21 cellular contexts compared by ENCODE assay signal in genomic region chr2:232593931-232594330, GRCh38. TPM values are rescaled to one million over a fixed set of nuclear protein-coding genes. Genes with fewer than 3 reads are reported as not detected.
DNase-seq lines count a peak whose midpoint lies in the region; ATAC-seq and TF ChIP-seq lines count a peak whose summit lies in the region.
"Had no signal": no experiment of that assay in that cellular context is flagged by ENCODE, and none has a peak within 500 bp of the region (broad histone marks: within the 10 kb centered on the region; RNA-seq: fewer than 3 reads in every experiment).

No MANE protein-coding gene starts in this region.

- no peak overlapping the region for H3K9ac ChIP-seq in HCT116 (ENCODE audit: low read length)

- H2AFZ ChIP-seq in HCT116 (ENCODE audit: low read depth, low read length, poor library complexity, severe bottlenecking) (no peak overlapping the region), hepatocyte (no peak overlapping the region)

- H3K4me1 ChIP-seq in HCT116 (ENCODE audit: control insufficient read depth in 1 of 2, insufficient read depth in 2 of 2, low read length in 2 of 2) (peaks cover 22 to 31% of the 10 kb centered on the region in 2 experiments), hepatocyte (ENCODE audit: insufficient read depth) (no peaks in the 10 kb centered on the region), gastrocnemius medialis (peaks cover 21 to 40% of the 10 kb centered on the region in 2 donors)

- no peaks in the 10 kb centered on the region for H3K27me3 Mint-ChIP-seq in stimulated activated naive B cell treated with anti-CD40 and anti-IgM and Interleukin-4, amounts not matched to agents 10 μg/mL and 1 μg/mL and 100 μg/mL, for 72 hours
- H3K27me3 Mint-ChIP-seq: CD4-positive, alpha-beta memory T cell had no signal

- H3K79me2 ChIP-seq in HCT116 (ENCODE audit: insufficient read depth, low read length): no peaks in the 10 kb centered on the region
- H3K79me2 ChIP-seq in hepatocyte: no peaks in the 10 kb centered on the region

- H3K4me3 ChIP-seq in HCT116 (replicated peaks in 1 of 2; ENCODE audit: low read depth in 1 of 2, low read length in 2 of 2) (no peak overlapping the region), hepatocyte (no peak overlapping the region), gastrocnemius medialis (no peak overlapping the region)
- H3K4me3 ChIP-seq: A549, GM12878 had no signal

- no peak overlapping the region for H3K4me3 Mint-ChIP-seq in stimulated activated naive B cell treated with anti-CD40 and anti-IgM and Interleukin-4, amounts not matched to agents 10 μg/mL and 1 μg/mL and 100 μg/mL, for 72 hours

- H3K9me2 ChIP-seq in HCT116 (ENCODE audit: insufficient read depth) (no peaks in the 10 kb centered on the region), hepatocyte (replicated peaks; ENCODE audit: insufficient read depth) (no peaks in the 10 kb centered on the region)

- no peak overlapping the region for H3K27ac ChIP-seq in HCT116 (ENCODE audit: low read depth, low read length)
- H3K27ac ChIP-seq in hepatocyte: peak overlapping the region; percentile 92
- peak overlapping the region in 3 of 4 donors; percentile 89 to 96 (median 95) for H3K27ac ChIP-seq in gastrocnemius medialis

- in situ Hi-C loops in gastrocnemius medialis (cut with MboI; ENCODE audit: low sequenced_read_pairs in 4 of 4): no loop called here

- H3K9me3 ChIP-seq in HCT116 (ENCODE audit: control insufficient read depth in 1 of 2, insufficient read depth in 1 of 2, low read depth in 1 of 2, low read length in 2 of 2): no peaks in the 10 kb centered on the region
- H3K9me3 ChIP-seq in hepatocyte (ENCODE audit: low read depth): no peaks in the 10 kb centered on the region
- H3K9me3 ChIP-seq in gastrocnemius medialis: no peaks in the 10 kb centered on the region
- H3K9me3 ChIP-seq: A549 had no signal

- H3K4me1 Mint-ChIP-seq in stimulated activated naive B cell treated with anti-CD40 and anti-IgM and Interleukin-4, amounts not matched to agents 10 μg/mL and 1 μg/mL and 100 μg/mL, for 72 hours: peaks cover 0 to 4% of the 10 kb centered on the region in 2 donors
- H3K4me1 Mint-ChIP-seq: CD4-positive, alpha-beta memory T cell had no signal

- peaks cover 6 to 7% of the 10 kb centered on the region in 2 donors for H3K36me3 Mint-ChIP-seq in stimulated activated naive B cell treated with anti-CD40 and anti-IgM and Interleukin-4, amounts not matched to agents 10 μg/mL and 1 μg/mL and 100 μg/mL, for 72 hours

- H4K20me1 ChIP-seq in HCT116 (ENCODE audit: insufficient read depth) (no peaks in the 10 kb centered on the region), hepatocyte (ENCODE audit: insufficient read depth, poor library complexity, severe bottlenecking) (no peaks in the 10 kb centered on the region)

- H3K36me3 ChIP-seq in HCT116 (ENCODE audit: control insufficient read depth in 1 of 2, insufficient read depth in 2 of 2, low read length in 2 of 2): no peaks in the 10 kb centered on the region
- H3K36me3 ChIP-seq in hepatocyte (replicated peaks; ENCODE audit: insufficient read depth, low read depth): no peaks in the 10 kb centered on the region
- no peaks in the 10 kb centered on the region for H3K36me3 ChIP-seq in gastrocnemius medialis

- no peak overlapping the region for H3K27ac Mint-ChIP-seq in stimulated activated naive B cell treated with anti-CD40 and anti-IgM and Interleukin-4, amounts not matched to agents 10 μg/mL and 1 μg/mL and 100 μg/mL, for 72 hours
- H3K27ac Mint-ChIP-seq: CD4-positive, alpha-beta memory T cell had no signal

- no peaks in the 10 kb centered on the region for H3K9me3 Mint-ChIP-seq in stimulated activated naive B cell treated with anti-CD40 and anti-IgM and Interleukin-4, amounts not matched to agents 10 μg/mL and 1 μg/mL and 100 μg/mL, for 72 hours
- H3K9me3 Mint-ChIP-seq: CD4-positive, alpha-beta memory T cell had no signal

- POLR2A ChIA-PET in HCT116 (lab: Charles Lee): interaction anchor here (1.7 kb wide), 1 partner anchor 44 kb away, joined by 3 read pairs; the partner anchor contains the start of genes EIF4E2 and TIGD1

- no peak for TF ChIP-seq RAD21 in HCT116 (IDR thresholded peaks at IDR 0.05; ENCODE audit: low read depth)

- WGBS in hepatocyte (ENCODE audit: low lambda C conversion rate, missing lambda C conversion rate): 69% methylated on average over 6 of the region's 6 CpGs

- CTCF ChIA-PET in HCT116 (lab: Charles Lee): interaction anchor here (1.1 kb wide), 1 partner anchor 10 kb away, joined by 3 read pairs; no protein-coding TSS in a partner anchor

- TF ChIP-seq POLR2A in HCT116 (IDR thresholded peaks at IDR 0.05; ENCODE audit: borderline replicate concordance, extremely low read depth, insufficient read depth, insufficient read length) (no peak), gastrocnemius medialis (IDR thresholded peaks at IDR 0.05) (no peak)

- H3K27me3 ChIP-seq in HCT116 (ENCODE audit: insufficient read depth, low read length): no peaks in the 10 kb centered on the region
- H3K27me3 ChIP-seq in hepatocyte: no peaks in the 10 kb centered on the region
- no peaks in the 10 kb centered on the region for H3K27me3 ChIP-seq in gastrocnemius medialis

- RAD21 ChIA-PET in HCT116 (lab: Charles Lee; ENCODE audit: low non-redundant PET in 1 of 2, low total read pairs in 2 of 2, uncharacterized antibody in 2 of 2, unreplicated experiment in 2 of 2): no interaction called here

- intact Hi-C loops in HCT116 (cut with micrococcal nuclease): no loop called here
- intact Hi-C loops in gastrocnemius medialis (cut with DNase I; ENCODE audit: low total_unique reads): no loop called here

- TF ChIP-seq CTCF in HCT116 (IDR thresholded peaks at IDR 0.05 in 2 of 3, conservative IDR thresholded peaks at IDR 0.05 in 1 of 3; ENCODE audit: borderline replicate concordance in 1 of 3, insufficient read depth in 1 of 3, low read depth in 2 of 3, low read length in 2 of 3): no peak
- no peak for TF ChIP-seq CTCF in hepatocyte (IDR thresholded peaks at IDR 0.05; ENCODE audit: poor library complexity)
- TF ChIP-seq CTCF in gastrocnemius medialis (IDR thresholded peaks at IDR 0.05 in 4 of 5, conservative IDR thresholded peaks at IDR 0.05 in 1 of 5): no peak

- peak overlapping the region; percentile 80 for H3K4me2 ChIP-seq in HCT116 (ENCODE audit: low read length)
- no peak overlapping the region for H3K4me2 ChIP-seq in hepatocyte

- ATAC-seq in HCT116 (no peak), gastrocnemius medialis (no peak), GM21515 (IDR thresholded peaks at IDR 0.05; ENCODE audit: unreplicated experiment) (no peak)
- ATAC-seq in stimulated activated naive B cell treated with anti-CD40 and anti-IgM and Interleukin-4, amounts not matched to agents 10 μg/mL and 1 μg/mL and 100 μg/mL, for 72 hours (replicated peaks): no peak
- ATAC-seq: GM12878 had no signal

- DNase-seq in HCT116 (ENCODE audit: low read depth, low spot score) (no peak), NCI-H69 (lab: John Stamatoyannopoulos, UW) (peak; percentile 7), hepatocyte (ENCODE audit: low spot score) (no peak), gastrocnemius medialis (no peak), NCI-H1048 (lab: John Stamatoyannopoulos, UW) (no peak)
- no peak for DNase-seq in stimulated activated naive B cell treated with anti-CD40 and anti-IgM and Interleukin-4, amounts not matched to agents 10 μg/mL and 1 μg/mL and 100 μg/mL, for 72 hours
- DNase-seq: Calu3; CD4-positive, alpha-beta memory T cell; GOT3; KBM-7; MV-4-11; NCI-H1417 treated with DMSO at 0.1 percent for 48 hours; NCI-H187 treated with DMSO at 0.1 percent for 48 hours; NCI-H526; NK-92 treated with Interleukin-12 subunit alpha and Interleukin-12 subunit beta, amount 100 ng/mL, for 24 hours; RPMI8226; SIG-M5 had no signal

- no TSS peak for BruUV-seq in HCT116 (replicated peaks; lab: Mats Ljungman, UMichigan)

TF ChIP-seq in HCT116, 20 proteins besides CTCF, POLR2A, EP300 and RAD21 (continues in another document):
- TF ChIP-seq MAX (IDR thresholded peaks at IDR 0.05): no peak
- no peak for TF ChIP-seq ATF3 (IDR thresholded peaks at IDR 0.05)
- TF ChIP-seq SRF (IDR thresholded peaks at IDR 0.05; ENCODE audit: low read depth): no peak
- TF ChIP-seq CEBPB (IDR thresholded peaks at IDR 0.05; ENCODE audit: low read depth): no peak
- no peak for TF ChIP-seq POLR2AphosphoS5 (IDR thresholded peaks at IDR 0.05; ENCODE audit: low read depth, low read length)
- TF ChIP-seq ZNF274 (IDR thresholded peaks at IDR 0.05; ENCODE audit: low read depth, low read length): no peak
- TF ChIP-seq YY1 (IDR thresholded peaks at IDR 0.05; ENCODE audit: extremely low read depth, insufficient replicate concordance, low read depth, low read length): no peak

RNA-seq across cellular contexts. Expression of gene EFHD1, which starts 39.5 kb away (rescaled TPM):
- total RNA-seq in HCT116 (2021; ENCODE audit: unreplicated experiment): 0.52 TPM
- polyA plus RNA-seq in HCT116 (2012): 0.27 and 0.70 TPM in 2 replicates
- 3.0 and 4.2 TPM in 2 replicates for total RNA-seq in hepatocyte
- 6.7 and 13.4 TPM in 2 replicates for polyA plus RNA-seq in hepatocyte
- 10 to 100 TPM; 13.4 to 29.0 (median 13.9) TPM for total RNA-seq in gastrocnemius medialis
- total RNA-seq: GM12878 had no signal

RNA-seq across cellular contexts. Expression of gene EIF4E2, which starts 43.4 kb away (rescaled TPM):
- total RNA-seq in HCT116 (2021; ENCODE audit: unreplicated experiment): 58.6 TPM
- 63.5 and 66.7 TPM in 2 replicates for polyA plus RNA-seq in HCT116 (2012)
- total RNA-seq in hepatocyte: 76.9 and 97.3 TPM in 2 replicates
- polyA plus RNA-seq in hepatocyte: 122 and 124 TPM in 2 replicates
- total RNA-seq in gastrocnemius medialis: 100 to 1,000 TPM in 1 of 4 donors, 10 to 100 TPM in 3; 57.9 to 111 (median 71.2) TPM

RNA-seq across cellular contexts. Expression of gene TIGD1, which starts 43.6 kb away (rescaled TPM):
- total RNA-seq in HCT116 (2021; ENCODE audit: unreplicated experiment) (6.0 TPM), hepatocyte (8.7 and 9.1 TPM in 2 replicates), gastrocnemius medialis (1 to 10 TPM; 1.4 to 3.0 (median 2.1) TPM)
- 1.5 and 1.6 TPM in 2 replicates for polyA plus RNA-seq in HCT116 (2012)
- polyA plus RNA-seq in hepatocyte: 6.2 TPM in 2 replicates

RNA-seq across cellular contexts. Expression of gene CHRNG, which starts 54.4 kb away (rescaled TPM):
- total RNA-seq in HCT116 (2021; ENCODE audit: unreplicated experiment): not detected
- 0.15 and 0.21 TPM in 2 replicates for polyA plus RNA-seq in HCT116 (2012)
- total RNA-seq in hepatocyte: not detected in 2 replicates
- not detected in 2 replicates for polyA plus RNA-seq in hepatocyte
- 10 to 100 TPM in 3 of 4 donors, 1 to 10 TPM in 1; 3.5 to 57.5 (median 24.6) TPM for total RNA-seq in gastrocnemius medialis
- total RNA-seq: Calu3; CD4-positive, alpha-beta memory T cell; GM12878 had no signal
- polyA plus RNA-seq: A549; BJ; CD4-positive, alpha-beta memory T cell had no signal
